8 cellular contexts compared by ENCODE assay signal in the genomic region with DNA sequence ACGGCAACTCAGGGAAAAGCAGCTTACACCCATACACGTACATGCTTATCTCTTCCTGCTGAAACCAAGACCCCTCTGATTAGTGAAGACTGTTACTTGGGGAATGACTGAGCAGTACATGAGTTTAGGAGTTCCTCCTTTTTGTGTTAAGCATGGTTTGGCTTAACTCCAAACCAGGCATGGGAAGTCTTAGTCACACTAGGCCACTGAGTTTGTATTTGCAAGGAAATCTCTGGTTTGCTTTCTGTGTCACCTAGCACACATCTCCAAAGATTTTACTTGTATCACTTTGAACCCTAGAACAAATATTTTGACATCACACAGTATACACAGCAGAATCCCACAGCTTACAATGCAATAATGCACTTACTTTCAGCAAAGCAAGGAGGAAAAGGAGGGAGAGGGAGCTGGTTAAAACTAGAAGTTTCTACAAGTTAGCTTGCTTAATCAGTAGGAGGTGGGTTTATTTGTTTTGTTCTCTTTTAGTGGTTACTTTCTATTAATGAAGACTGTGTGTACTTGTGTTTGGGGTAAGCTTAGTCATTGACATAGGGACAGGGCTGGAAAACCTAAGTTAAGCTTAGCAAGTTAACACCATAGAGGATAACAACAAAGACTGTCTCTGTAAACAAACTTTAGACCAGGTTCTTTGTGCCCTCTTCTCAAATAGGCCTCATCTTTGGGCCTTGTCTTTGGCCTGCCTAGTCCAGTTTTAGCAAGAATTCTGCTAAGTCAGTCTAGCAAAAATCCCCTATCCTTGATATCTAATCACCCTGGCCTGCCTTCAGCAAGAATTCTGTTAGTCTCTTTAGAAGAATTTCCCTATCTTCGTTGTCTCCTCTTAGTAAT.
DNase-seq lines count a peak whose midpoint lies in the region; ATAC-seq and TF ChIP-seq lines count a peak whose summit lies in the region.

No MANE protein-coding gene starts in this region.

- H3K9ac ChIP-seq in HUES6 (ENCODE audit: low read length) = no peak overlapping the region

- H3K4me3 Mint-ChIP-seq in activated naive CD8-positive, alpha-beta T cell treated with anti-CD3 and anti-CD28 coated beads, Interleukin-2, amount 50 U/mL, for 24 hours = peak overlapping the region; percentile 17

- peaks cover 25% of the 10 kb centered on the region for H3K4me1 Mint-ChIP-seq in activated naive CD8-positive, alpha-beta T cell treated with anti-CD3 and anti-CD28 coated beads, Interleukin-2, amount 50 U/mL, for 24 hours

- in situ Hi-C loops in ACHN (cut with HindIII; ENCODE audit: low pct_ligation_motif_present, low pct_unique_long_range_greater_than_20kb, low sequenced_read_pairs) = no loop called here

- H3K9me3 Mint-ChIP-seq in activated naive CD8-positive, alpha-beta T cell treated with anti-CD3 and anti-CD28 coated beads, Interleukin-2, amount 50 U/mL, for 24 hours = no peaks in the 10 kb centered on the region

- H3K27me3 Mint-ChIP-seq in activated naive CD8-positive, alpha-beta T cell treated with anti-CD3 and anti-CD28 coated beads, Interleukin-2, amount 50 U/mL, for 24 hours = peaks cover 3% of the 10 kb centered on the region

- ATAC-seq in GM19395 (IDR thresholded peaks at IDR 0.05; ENCODE audit: unreplicated experiment) (peak; percentile 57), left lung (peak; percentile 84), thoracic aorta (ENCODE audit: insufficient number of reproducible peaks, low FRiP score, low read depth) (peak; percentile 74), GM19324 (IDR thresholded peaks at IDR 0.05; ENCODE audit: low FRiP score, unreplicated experiment) (no peak)
- ATAC-seq in activated naive CD8-positive, alpha-beta T cell treated with anti-CD3 and anti-CD28 coated beads, Interleukin-2, amount 50 U/mL, for 24 hours = peak; percentile 67

- DNase-seq in ACHN (peak; percentile 56), left lung (no peak), thoracic aorta (ENCODE audit: low spot score) (peak; percentile 42), NCI-H524 (lab: John Stamatoyannopoulos, UW) (no peak)
- peak; percentile 41 for DNase-seq in activated naive CD8-positive, alpha-beta T cell treated with anti-CD3 and anti-CD28 coated beads, Interleukin-2, amount 50 U/mL, for 24 hours

- H3K9me3 ChIP-seq in HUES6 (ENCODE audit: control insufficient read depth, insufficient read depth, low read depth, low read length) = no peaks in the 10 kb centered on the region
- H3K9me3 ChIP-seq in left lung = no peaks in the 10 kb centered on the region
- no peaks in the 10 kb centered on the region for H3K9me3 ChIP-seq in thoracic aorta

- H3K4me1 ChIP-seq in HUES6 (ENCODE audit: control insufficient read depth, insufficient read depth, low read length) = peaks cover 38% of the 10 kb centered on the region
- peaks cover 0 to 38% of the 10 kb centered on the region in 2 donors for H3K4me1 ChIP-seq in left lung
- peaks cover 14 to 27% of the 10 kb centered on the region in 2 donors for H3K4me1 ChIP-seq in thoracic aorta (ENCODE audit: control insufficient read depth in 1 of 2, low read depth in 2 of 2)

- intact Hi-C loops in left lung (cut with DNase I) = no loop called here

- H3K36me3 Mint-ChIP-seq in activated naive CD8-positive, alpha-beta T cell treated with anti-CD3 and anti-CD28 coated beads, Interleukin-2, amount 50 U/mL, for 24 hours (ENCODE audit: low read depth) = no peaks in the 10 kb centered on the region

- no peaks in the 10 kb centered on the region for H3K27me3 ChIP-seq in HUES6 (ENCODE audit: control insufficient read depth, insufficient read depth, low read length)
- no peaks in the 10 kb centered on the region for H3K27me3 ChIP-seq in left lung
- H3K27me3 ChIP-seq in thoracic aorta (replicated peaks; ENCODE audit: insufficient read depth) = no peaks in the 10 kb centered on the region

- peak overlapping the region; percentile 64 for H3K27ac Mint-ChIP-seq in activated naive CD8-positive, alpha-beta T cell treated with anti-CD3 and anti-CD28 coated beads, Interleukin-2, amount 50 U/mL, for 24 hours

- H3K36me3 ChIP-seq in HUES6 (ENCODE audit: control insufficient read depth, insufficient read depth, low read length) (no peaks in the 10 kb centered on the region), left lung (no peaks in the 10 kb centered on the region), thoracic aorta (no peaks in the 10 kb centered on the region)

- H3K27ac ChIP-seq in HUES6 (ENCODE audit: low read depth, low read length) (peak overlapping the region; percentile 27; the same call in 1 of the 2 replicates), left lung (peak overlapping the region; percentile 30 to 50), thoracic aorta (peak overlapping the region; percentile 37 to 66)

- H3K4me3 ChIP-seq in HUES6 (ENCODE audit: low read depth, low read length) (no peak overlapping the region), left lung (no peak overlapping the region), thoracic aorta (no peak overlapping the region)

- TF ChIP-seq CTCF in left lung (IDR thresholded peaks at IDR 0.05) (no peak), thoracic aorta (IDR thresholded peaks at IDR 0.05) (no peak)

Comparison
In these comparisons a context has a peak if more than half of its experiments do, and no peak if none do; other contexts are left out.
1. DNase-seq: peak in ACHN (single experiment), activated naive CD8-positive, alpha-beta T cell treated with anti-CD3 and anti-CD28 coated beads, Interleukin-2, amount 50 U/mL, for 24 hours (single experiment) and thoracic aorta (single experiment); none in left lung (0 of 2) and NCI-H524 (0 of 2).
2. Peak in every context shown above with its lines, with median percentiles within 50 percentile points of each other: H3K27ac ChIP-seq.